Comparison of ENCODE assay signal across 32 cellular contexts in the genomic region with DNA sequence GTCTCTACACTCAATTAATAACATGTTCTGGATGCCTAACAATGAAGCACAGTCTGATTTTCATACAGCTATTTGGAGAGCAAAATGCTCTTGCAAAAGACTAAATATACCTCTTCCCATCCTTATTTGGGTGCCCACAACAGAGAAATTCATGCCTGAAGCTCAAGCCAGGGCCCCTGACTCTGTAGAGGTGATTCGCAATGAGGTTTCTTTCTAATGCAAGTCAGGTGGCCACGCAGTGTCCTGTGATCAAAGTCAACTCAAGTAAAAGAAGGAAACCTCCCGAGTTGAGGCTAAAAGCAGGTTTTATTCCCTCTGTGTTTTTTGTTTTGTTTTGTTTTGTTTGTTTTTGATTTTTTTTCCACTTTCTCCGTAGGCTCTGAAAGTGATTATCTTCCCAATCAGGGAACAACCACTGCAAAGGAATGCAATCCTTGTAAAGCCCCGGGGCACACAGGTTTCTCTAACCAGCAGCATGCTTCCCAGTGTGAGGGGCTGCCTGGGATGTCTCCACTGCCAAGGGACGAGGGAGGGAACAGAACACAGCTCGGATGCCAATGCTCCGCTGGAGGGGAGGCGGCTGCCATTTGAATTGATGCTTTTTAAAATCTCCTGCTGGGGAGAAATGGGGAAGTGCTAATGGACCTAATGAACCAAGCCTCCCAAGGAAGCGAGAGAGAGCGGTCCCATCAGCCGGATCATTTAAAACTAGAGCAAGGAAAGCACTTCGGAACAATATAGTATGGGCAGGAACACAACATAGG.
DNase-seq lines count a peak whose midpoint lies in the region; ATAC-seq, FAIRE-seq and TF ChIP-seq lines count a peak whose summit lies in the region.
"Had no signal": no experiment of that assay in that cellular context is flagged by ENCODE, and none has a peak within 500 bp of the region (broad histone marks: within the 10 kb centered on the region; RNA-seq: fewer than 3 reads in every experiment).

No MANE protein-coding gene starts in this region.

- in situ Hi-C loops in K562 (cut with MboI): loop anchor here (25.0 kb wide), 1 partner anchor 627 kb away; a partner anchor contains a TSS

- H2BK5ac ChIP-seq in H9 (ENCODE audit: insufficient read length, low read length): no peak overlapping the region

- H3K4me1 ChIP-seq in H9 (ENCODE audit: insufficient read depth, low read length) (no peaks in the 10 kb centered on the region), K562 (replicated peaks in 1 of 2; ENCODE audit: control insufficient read depth in 2 of 2, insufficient read depth in 2 of 2, low read length in 2 of 2) (no peaks in the 10 kb centered on the region), iPS-20b (ENCODE audit: insufficient read depth, low read length) (peaks cover 14% of the 10 kb centered on the region)
- H3K4me1 ChIP-seq: lower lobe of right lung, Peyer's patch, right lobe of liver had no signal

- intact Hi-C loops in K562 (cut with micrococcal nuclease): no loop called here

- DNase-seq in H9 (peak; percentile 66), K562 (ENCODE audit: extremely low read depth in 1 of 4, low spot score in 3 of 4) (no peak), retina (peak; percentile 64), nucleus accumbens (lab: John Stamatoyannopoulos, UW) (no peak), NCI-H345 (lab: John Stamatoyannopoulos, UW) (no peak)
- DNase-seq in stimulated activated CD4-positive, alpha-beta T cell treated with anti-CD3 and anti-CD28 coated beads, Interleukin-2, amount 100 ng/mL, for 24 hours: no peak
- no peak for DNase-seq in activated T-cell treated with anti-CD3 and anti-CD28 coated beads, Interleukin-2, amount 50 U/mL, for 1 hour
- DNase-seq: activated CD4-positive, alpha-beta T cell treated with anti-CD3 and anti-CD28 coated beads, Interleukin-2, amount 10 ng/mL, durations not matched to agents 7 days and 5 days; activated naive CD4-positive, alpha-beta T cell treated with Interleukin-2 at 50 U/mL for 16 hours; activated T-cell treated with anti-CD3 and anti-CD28 coated beads, Interleukin-2, amount 50 U/mL, for 48 hours; adrenal gland; COR-L47; DMS53; esophagus squamous epithelium; kidney glomerular epithelial cell; lower lobe of right lung; NCI-H1105; NCI-H2029; NCI-H2227 treated with DMSO at 0.1 percent for 48 hours; NCI-H69; Peyer's patch; right lobe of liver; SIG-M5; stimulated activated naive B cell treated with anti-CD40 and anti-IgM and Interleukin-4, amounts not matched to agents 10 μg/mL and 1 μg/mL and 100 μg/mL, for 72 hours; T-helper 9 cell had no signal

- no TSS peak for BruUV-seq in K562 (replicated peaks; lab: Mats Ljungman, UMichigan)

- FAIRE-seq in K562 (lab: Jason Lieb, UNC): no peak

- H4K20me1 ChIP-seq in H9 (ENCODE audit: control insufficient read depth, insufficient read depth, insufficient read length) (no peaks in the 10 kb centered on the region), K562 (replicated peaks; ENCODE audit: control insufficient read depth, insufficient read depth, low read length) (no peaks in the 10 kb centered on the region)
- H4K20me1 ChIP-seq: BLaER1 treated with 17β-estradiol and CSF1 and Interleukin-3, amounts not matched to agents 10 nM and 100 nM had no signal

- H2BK20ac ChIP-seq in H9 (ENCODE audit: low read depth, low read length, poor library complexity, severe bottlenecking): no peak overlapping the region

- H2AFZ ChIP-seq in H9 (ENCODE audit: low read length) (no peak overlapping the region), K562 (ENCODE audit: low read depth, low read length) (no peak overlapping the region)

- H3K23ac ChIP-seq in H9 (ENCODE audit: insufficient read length, low read depth, low read length): no peak overlapping the region

- H3K14ac ChIP-seq in H9 (ENCODE audit: insufficient read depth, low read length): no peak overlapping the region

- ATAC-seq in K562: no peak
- ATAC-seq: gastroesophageal sphincter; lower lobe of right lung; right lobe of liver; stimulated activated naive B cell treated with anti-CD40 and anti-IgM and Interleukin-4, amounts not matched to agents 10 μg/mL and 1 μg/mL and 100 μg/mL, for 72 hours had no signal

- no peaks in the 10 kb centered on the region for H3K79me1 ChIP-seq in H9 (ENCODE audit: insufficient read depth, low read depth, low read length, poor library complexity, severe bottlenecking)

- H3K9me3 ChIP-seq in H9 (ENCODE audit: control insufficient read depth, low read depth, low read length) (no peaks in the 10 kb centered on the region), K562 (replicated peaks; ENCODE audit: control insufficient read depth, insufficient read depth, low read depth, low read length) (no peaks in the 10 kb centered on the region), iPS-20b (ENCODE audit: insufficient read depth, low read depth, low read length) (no peaks in the 10 kb centered on the region)
- H3K9me3 ChIP-seq: adrenal gland; BLaER1 treated with 17β-estradiol and CSF1 and Interleukin-3, amounts not matched to agents 10 nM and 100 nM; esophagus squamous epithelium; gastroesophageal sphincter; lower lobe of right lung; Peyer's patch; right lobe of liver; suprapubic skin had no signal

- H3K4me2 ChIP-seq in H9 (ENCODE audit: insufficient read depth, insufficient read length, low read length) (no peak overlapping the region), K562 (ENCODE audit: insufficient read depth, low read length) (no peak overlapping the region)
- H3K4me2 ChIP-seq: BLaER1 treated with 17β-estradiol and CSF1 and Interleukin-3, amounts not matched to agents 10 nM and 100 nM had no signal

- peaks cover 5 to 6% of the 10 kb centered on the region in 2 experiments; a peak in 4 of 5 replicates for H3K9me3 Mint-ChIP-seq in H9
- H3K9me3 Mint-ChIP-seq: activated CD4-positive, alpha-beta T cell treated with anti-CD3 and anti-CD28 coated beads, Interleukin-2, amount 10 ng/mL, durations not matched to agents 7 days and 5 days; IgD-negative memory B cell; stimulated activated naive B cell treated with anti-CD40 and anti-IgM and Interleukin-4, amounts not matched to agents 10 μg/mL and 1 μg/mL and 100 μg/mL, for 72 hours had no signal

- peaks cover 18 to 21% of the 10 kb centered on the region in 2 experiments for H3K4me1 Mint-ChIP-seq in H9

- no peaks in the 10 kb centered on the region for H3K79me2 ChIP-seq in H9 (ENCODE audit: insufficient read depth, low read length)
- H3K79me2 ChIP-seq in K562 (ENCODE audit: control insufficient read depth, insufficient read depth, low read length): no peaks in the 10 kb centered on the region

- H3K4me3 Mint-ChIP-seq in H9: peak overlapping the region in 1 of 2 experiments; percentile 24; a peak in 1 of 5 replicates
- H3K4me3 Mint-ChIP-seq: activated CD4-positive, alpha-beta T cell treated with anti-CD3 and anti-CD28 coated beads, Interleukin-2, amount 10 ng/mL, durations not matched to agents 7 days and 5 days; IgD-negative memory B cell; stimulated activated naive B cell treated with anti-CD40 and anti-IgM and Interleukin-4, amounts not matched to agents 10 μg/mL and 1 μg/mL and 100 μg/mL, for 72 hours had no signal

- POLR2A ChIA-PET in K562 (lab: Yijun Ruan, JAX): no interaction called here

- TF ChIP-seq POLR2A in K562 (conservative IDR thresholded peaks at IDR 0.05): no peak

- H3K4me3 ChIP-seq in K562 (no peak overlapping the region), iPS-20b (ENCODE audit: low read length) (peak overlapping the region; percentile 23; the same call in 1 of the 2 replicates)
- H3K4me3 ChIP-seq: adrenal gland; BLaER1 treated with 17β-estradiol and CSF1 and Interleukin-3, amounts not matched to agents 10 nM and 100 nM; coronary artery; esophagus squamous epithelium; gastroesophageal sphincter; lower lobe of right lung; Peyer's patch; right lobe of liver; suprapubic skin had no signal

- no peaks in the 10 kb centered on the region; the same call in 1 of the 2 replicates for H3K27me3 ChIP-seq in H9 (ENCODE audit: insufficient read depth, low read length)
- H3K27me3 ChIP-seq in K562 (ENCODE audit: control insufficient read depth in 2 of 2, insufficient read depth in 2 of 2, low read length in 2 of 2): peaks cover 20 to 38% of the 10 kb centered on the region in 2 experiments; a peak in 4 of 5 replicates
- H3K27me3 ChIP-seq in iPS-20b (ENCODE audit: insufficient read depth, low read length): peaks cover 12% of the 10 kb centered on the region
- H3K27me3 ChIP-seq: BLaER1 treated with 17β-estradiol and CSF1 and Interleukin-3, amounts not matched to agents 10 nM and 100 nM; Peyer's patch; right lobe of liver had no signal

- CTCF ChIA-PET in K562 (lab: Yijun Ruan, JAX; ENCODE audit: low intra/inter-chr PET ratio): no interaction called here

- no peak overlapping the region for H3K4ac ChIP-seq in H9 (ENCODE audit: low read depth, low read length)

- no peaks in the 10 kb centered on the region for H3K9me1 ChIP-seq in K562 (ENCODE audit: control insufficient read depth, insufficient read depth, low read length)

- H2BK12ac ChIP-seq in H9 (ENCODE audit: insufficient read length, low read depth, low read length): no peak overlapping the region

- no peak overlapping the region for H3K18ac ChIP-seq in H9 (ENCODE audit: insufficient read length, low read depth, low read length)

- peaks cover 0 to 6% (median 1%) of the 10 kb centered on the region in 3 experiments; a peak in 2 of 7 replicates for H3K36me3 Mint-ChIP-seq in H9 (ENCODE audit: insufficient read depth in 1 of 3, low read depth in 3 of 3)
- H3K36me3 Mint-ChIP-seq: stimulated activated naive B cell treated with anti-CD40 and anti-IgM and Interleukin-4, amounts not matched to agents 10 μg/mL and 1 μg/mL and 100 μg/mL, for 72 hours had no signal

- H3K36me3 ChIP-seq in K562 (ENCODE audit: control insufficient read depth, insufficient read depth, low read length) (no peaks in the 10 kb centered on the region), iPS-20b (ENCODE audit: insufficient read depth, low read depth, low read length) (no peaks in the 10 kb centered on the region)
- H3K36me3 ChIP-seq: adrenal gland; BLaER1 treated with 17β-estradiol and CSF1 and Interleukin-3, amounts not matched to agents 10 nM and 100 nM; esophagus squamous epithelium; gastroesophageal sphincter; lower lobe of right lung; Peyer's patch; right lobe of liver; suprapubic skin had no signal

- H3K27me3 Mint-ChIP-seq in H9 (ENCODE audit: low read depth): peaks cover 21% of the 10 kb centered on the region

- H4K8ac ChIP-seq in H9 (replicated peaks; ENCODE audit: insufficient read length, low read depth, low read length): no peak overlapping the region

- no peak overlapping the region for H4K91ac ChIP-seq in H9 (ENCODE audit: insufficient read length, low read depth, low read length)

- H2BK120ac ChIP-seq in H9 (ENCODE audit: low read depth, low read length, poor library complexity, severe bottlenecking): no peak overlapping the region

- no peak overlapping the region for H3K27ac ChIP-seq in H9 (ENCODE audit: insufficient read length, low read depth, low read length)
- H3K27ac ChIP-seq in K562 (ENCODE audit: extremely low read depth, low read depth, low read length): no peak overlapping the region
- H3K27ac ChIP-seq in iPS-20b (ENCODE audit: low read length): no peak overlapping the region
- H3K27ac ChIP-seq: adrenal gland; BLaER1 treated with 17β-estradiol and CSF1 and Interleukin-3, amounts not matched to agents 10 nM and 100 nM; coronary artery; esophagus squamous epithelium; gastroesophageal sphincter; lower lobe of right lung; Peyer's patch; right lobe of liver; suprapubic skin; VCaP had no signal

- no peak overlapping the region for H3T11ph ChIP-seq in H9 (ENCODE audit: low read length)

- no peak overlapping the region for H2AK5ac ChIP-seq in H9 (ENCODE audit: insufficient read length, low read length)

- H3K23me2 ChIP-seq in H9 (ENCODE audit: insufficient read length, low read depth, low read length, poor library complexity, severe bottlenecking): no peaks in the 10 kb centered on the region

- TF ChIP-seq CTCF in H9 (conservative IDR thresholded peaks at IDR 0.05): no peak
- no peak for TF ChIP-seq CTCF in K562 (IDR thresholded peaks at IDR 0.05 in 2 of 3, conservative IDR thresholded peaks at IDR 0.05 in 1 of 3; ENCODE audit: insufficient read depth in 2 of 3, low read depth in 1 of 3, low read length in 3 of 3)

- H2BK15ac ChIP-seq in H9 (ENCODE audit: low read depth, low read length): no peak overlapping the region

- no peak overlapping the region for H3K56ac ChIP-seq in H9 (ENCODE audit: insufficient read length, low read depth, low read length)

- TF ChIP-seq RAD21 in K562 (CRISPR knock-in tag; conservative IDR thresholded peaks at IDR 0.05 in 1 of 2, IDR thresholded peaks at IDR 0.05 in 1 of 2): no peak

- TF ChIP-seq EP300 in K562 (IDR thresholded peaks at IDR 0.05; ENCODE audit: low read length): no peak

- H3K27ac Mint-ChIP-seq in H9: peak overlapping the region in 2 of 3 experiments; percentile 46 to 62; a peak in 4 of 7 replicates
- H3K27ac Mint-ChIP-seq: activated CD4-positive, alpha-beta T cell treated with anti-CD3 and anti-CD28 coated beads, Interleukin-2, amount 10 ng/mL, durations not matched to agents 7 days and 5 days; IgD-negative memory B cell; stimulated activated naive B cell treated with anti-CD40 and anti-IgM and Interleukin-4, amounts not matched to agents 10 μg/mL and 1 μg/mL and 100 μg/mL, for 72 hours had no signal

- no peak overlapping the region for H4K5ac ChIP-seq in H9 (ENCODE audit: insufficient read length, low read depth, low read length)

- no CpG with 5 or more reads among the region's 13 CpGs for WGBS in H9 (ENCODE audit: extremely low coverage, insufficient read length, low lambda C conversion rate)
- 2% methylated on average over 13 of the region's 13 CpGs for WGBS in K562 (ENCODE audit: insufficient coverage, low coverage, missing lambda C conversion rate)

- H3K9ac ChIP-seq in H9 (ENCODE audit: extremely low read depth, insufficient read length, low read length) (no peak overlapping the region), K562 (ENCODE audit: insufficient read depth in 1 of 2, low read depth in 2 of 2, low read length in 2 of 2) (no peak overlapping the region), iPS-20b (ENCODE audit: low read depth, low read length) (no peak overlapping the region; the same call in 1 of the 2 replicates)
- H3K9ac ChIP-seq: BLaER1 treated with 17β-estradiol and CSF1 and Interleukin-3, amounts not matched to agents 10 nM and 100 nM had no signal

Comparison
In these comparisons a context has a peak if more than half of its experiments do, and no peak if none do; other contexts are left out.
1. DNase-seq: peak in H9 (single experiment) and retina (single experiment); none in K562 (0 of 4), stimulated activated CD4-positive, alpha-beta T cell treated with anti-CD3 and anti-CD28 coated beads, Interleukin-2, amount 100 ng/mL, for 24 hours (0 of 2), nucleus accumbens (0 of 56), NCI-H345 (single experiment) and activated T-cell treated with anti-CD3 and anti-CD28 coated beads, Interleukin-2, amount 50 U/mL, for 1 hour (single experiment).